In genomic region chrX:40072246-40072645, GRCh38 we compare ENCODE assay signal across 20 cellular contexts. TPM values are rescaled to one million over a fixed set of nuclear protein-coding genes. Genes with fewer than 3 reads are reported as not detected.
DNase-seq lines count a peak whose midpoint lies in the region; ATAC-seq, FAIRE-seq and TF ChIP-seq lines count a peak whose summit lies in the region.
"Had no signal": no experiment of that assay in that cellular context is flagged by ENCODE, and none has a peak within 500 bp of the region (broad histone marks: within the 10 kb centered on the region; RNA-seq: fewer than 3 reads in every experiment).

No MANE protein-coding gene starts in this region.

- H3K4me2 ChIP-seq in A549, result no peak overlapping the region
- H3K4me2 ChIP-seq: BLaER1 had no signal

- peaks cover 45% of the 10 kb centered on the region for H3K4me1 Mint-ChIP-seq in brain

- no peak for TF ChIP-seq EP300 in A549 (IDR thresholded peaks at IDR 0.05)

- no peak overlapping the region for H3K4me3 ChIP-seq in A549
- H3K4me3 ChIP-seq in aorta (ENCODE audit: low read length in 2 of 2), result no peak overlapping the region
- H3K4me3 ChIP-seq: BLaER1 had no signal

- intact Hi-C loops in aorta (cut with DNase I), result no loop called here

- POLR2A ChIA-PET in A549 (lab: Yijun Ruan, JAX), result no interaction called here

- no peak for TF ChIP-seq POLR2A in A549 (IDR thresholded peaks at IDR 0.05; ENCODE audit: low read length)

- FAIRE-seq in A549 (lab: Jason Lieb, UNC), result no peak

- CTCF ChIA-PET in A549 (lab: Yijun Ruan, JAX), result no interaction called here

- H3K36me3 Mint-ChIP-seq in brain, result peaks cover 94% of the 10 kb centered on the region

- H3K4me1 ChIP-seq in A549 (0 out of 3 replicates have a peak, but pooled peaks cover under 1% of the 10 kb centered on the region), aorta (ENCODE audit: control insufficient read depth in 1 of 2, insufficient read depth in 2 of 2, low read length in 2 of 2) (no peaks in the 10 kb centered on the region)

- WGBS in A549 (ENCODE audit: missing lambda C conversion rate), result 98% methylated on average over 9 of the region's 9 CpGs
- 89 to 90% methylated on average over 9 of the region's 9 CpGs for WGBS in aorta, 2 donors

- DNase-seq in NCI-H526 (lab: John Stamatoyannopoulos, UW) (peak; percentile 61 to 84), NCI-H526 treated with DMSO at 0.1 percent for 48 hours (lab: John Stamatoyannopoulos, UW) (no peak), A549 (ENCODE audit: low read depth in 1 of 2, low spot score in 1 of 2) (no peak), aorta (peak; percentile 16 to 46), dermis blood vessel endothelial cell (no peak), T1000 (lab: John Stamatoyannopoulos, UW) (no peak)
- DNase-seq: Calu3; CD8-positive, alpha-beta T cell; DMS79 treated with DMSO at 0.1 percent for 48 hours; GF-D8; GOT3; H7; HFFc6 had no signal

- H3K27me3 ChIP-seq in aorta (ENCODE audit: control insufficient read depth in 1 of 2, insufficient read depth in 2 of 2, low read length in 1 of 2), result no peaks in the 10 kb centered on the region
- H3K27me3 ChIP-seq: BLaER1 had no signal

- ATAC-seq in A549 (no peak), aorta (ENCODE audit: low FRiP score) (no peak)
- ATAC-seq: CD8-positive, alpha-beta T cell; HCT116 had no signal

- H3K36me3 ChIP-seq in aorta (ENCODE audit: control insufficient read depth in 1 of 2, insufficient read depth in 2 of 2, low read length in 1 of 2), result peaks cover 0 to 5% of the 10 kb centered on the region in 2 donors

- H3K9me3 ChIP-seq in A549 (no peaks in the 10 kb centered on the region), aorta (ENCODE audit: control insufficient read depth, low read length) (no peaks in the 10 kb centered on the region)

- peaks cover 4% of the 10 kb centered on the region for H3K27me3 Mint-ChIP-seq in brain
- H3K27me3 Mint-ChIP-seq: IgD-negative memory B cell had no signal

- H3K27ac ChIP-seq in A549, result no peak overlapping the region
- H3K27ac ChIP-seq in aorta (ENCODE audit: low read depth in 1 of 2, low read length in 2 of 2), result no peak overlapping the region
- H3K27ac ChIP-seq: 22Rv1, BLaER1, HL-60 had no signal

- no peak for TF ChIP-seq RAD21 in A549 (conservative IDR thresholded peaks at IDR 0.05 in 1 of 2, IDR thresholded peaks at IDR 0.05 in 1 of 2)

- TF ChIP-seq CTCF in A549 (IDR thresholded peaks at IDR 0.05) (no peak), brain (conservative IDR thresholded peaks at IDR 0.05) (no peak)

- H3K4me3 Mint-ChIP-seq in brain, result peak overlapping the region in 4 of 5 experiments; percentile 18 to 75 (median 63)
- H3K4me3 Mint-ChIP-seq: CD14-positive monocyte; CD8-positive, alpha-beta T cell; HFFc6; IgD-negative memory B cell had no signal

- H3K9me3 Mint-ChIP-seq in brain, result peaks cover 0 to 2% (median 0%) of the 10 kb centered on the region in 5 experiments
- H3K9me3 Mint-ChIP-seq: CD8-positive, alpha-beta T cell; HFFc6; IgD-negative memory B cell had no signal

- H3K27ac Mint-ChIP-seq in brain, result no peak overlapping the region
- H3K27ac Mint-ChIP-seq: CD8-positive, alpha-beta T cell; HFFc6; IgD-negative memory B cell had no signal

TF ChIP-seq in A549, 52 proteins besides CTCF, POLR2A, EP300 and RAD21:
- TF ChIP-seq MAFK (IDR thresholded peaks at IDR 0.05; ENCODE audit: partially characterized antibody), result peak; percentile 71
- no peak for TF ChIP-seq HOXB5 (CRISPR knock-in tag; IDR thresholded peaks at IDR 0.05)
- TF ChIP-seq POLR2AphosphoS2 (conservative IDR thresholded peaks at IDR 0.05; ENCODE audit: low read length), result no peak

RNA-seq across cellular contexts. Expression of gene BCOR, which starts 25.5 kb away (rescaled TPM):
- polyA plus RNA-seq in A549 (2011; rRNA removed), result 12.2 and 21.3 TPM in 2 replicates
- polyA plus RNA-seq in A549 (2012; cell fraction: cytosol; rRNA removed), result 11.8 and 11.9 TPM in 2 replicates
- polyA plus RNA-seq in A549 (2012; cell fraction: nucleus; rRNA removed), result 20.3 and 26.6 TPM in 2 replicates
- polyA plus RNA-seq in A549 (2017; fragmentation: RNase III; extraction: RNeasy Plus Mini Kit Qiagen cat#74134 plus additional on column Dnase treatment), result 12.6 to 15.8 TPM (median 12.6 TPM) in 3 replicates
- polyA minus RNA-seq in A549 (2011; rRNA and poly(A)+ RNA removed), result 24.5 and 33.1 TPM in 2 replicates
- polyA plus RNA-seq in brain (ENCODE audit: insufficient read depth, low read depth, low replicate concordance), result 41.6 TPM
- 10 to 100 TPM; 22.6 to 46.7 TPM for total RNA-seq in aorta
- 10 to 100 TPM in 1 of 2 donors, 1 to 10 TPM in 1; 8.3 to 12.2 TPM for polyA plus RNA-seq in aorta
- total RNA-seq in dermis blood vessel endothelial cell, result 8.8 and 31.6 TPM in 2 replicates

Comparison
In these comparisons a context has a peak if more than half of its experiments do, and no peak if none do; other contexts are left out.
1. DNase-seq: peak in NCI-H526 (2 of 2) and aorta (2 of 2); none in NCI-H526 treated with DMSO at 0.1 percent for 48 hours (single experiment), A549 (0 of 2), dermis blood vessel endothelial cell (single experiment) and T1000 (single experiment).